In the genomic region with DNA sequence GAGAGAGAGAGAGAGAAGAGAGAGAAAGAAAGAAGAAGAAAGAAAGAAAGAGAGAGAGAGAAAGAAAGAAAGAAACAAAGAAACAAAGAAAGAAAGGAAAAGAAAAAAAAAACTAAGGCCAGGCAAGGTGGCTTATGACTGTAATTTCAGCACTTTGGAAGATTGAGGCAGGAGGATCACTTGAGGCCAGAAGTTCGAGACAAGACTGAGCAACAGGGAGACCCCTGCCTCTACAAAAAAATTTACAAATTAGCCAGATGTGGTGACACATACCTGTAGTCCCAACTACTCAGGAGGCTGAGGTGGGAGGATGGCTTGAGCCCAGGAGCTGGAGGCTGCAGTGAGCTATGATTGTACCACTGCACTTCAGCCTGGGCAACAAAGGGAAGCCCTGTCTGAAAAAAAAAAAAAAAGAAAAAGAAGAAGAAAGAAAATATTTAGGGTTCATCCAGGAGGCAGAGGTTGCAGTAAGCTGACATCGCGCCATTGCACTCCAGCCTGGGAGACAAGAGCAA, we compare ENCODE assay signal across 29 cellular contexts. TPM values are rescaled to one million over a fixed set of nuclear protein-coding genes. Genes with fewer than 3 reads are reported as not detected.
DNase-seq lines count a peak whose midpoint lies in the region; ATAC-seq and TF ChIP-seq lines count a peak whose summit lies in the region.
"Had no signal": no experiment of that assay in that cellular context is flagged by ENCODE, and none has a peak within 500 bp of the region (broad histone marks: within the 10 kb centered on the region; RNA-seq: fewer than 3 reads in every experiment).

No MANE protein-coding gene starts in this region.

- H4K20me1 ChIP-seq in SK-N-SH (ENCODE audit: insufficient read depth), result peaks cover 76% of the 10 kb centered on the region

- TF ChIP-seq POLR2A in GM18505 (IDR thresholded peaks at IDR 0.05; ENCODE audit: borderline replicate concordance, extremely low read depth, insufficient read depth, insufficient read length), result no peak

- no peak for DNase-seq in SK-N-SH
- DNase-seq in brain microvascular endothelial cell, result peak; percentile 70
- no peak for DNase-seq in fibroblast of the aortic adventitia (ENCODE audit: low read depth)
- no peak for DNase-seq in thoracic aorta (ENCODE audit: low spot score)
- no peak for DNase-seq in activated naive CD4-positive, alpha-beta T cell treated with anti-CD3 and anti-CD28 coated beads, Interleukin-2, amount 50 U/mL, for 72 hours (ENCODE audit: low spot score in 2 of 2)
- DNase-seq: activated CD4-positive, alpha-beta T cell treated with anti-CD3 and anti-CD28 coated beads for 48 hours; activated naive CD4-positive, alpha-beta T cell treated with anti-CD3 and anti-CD28 coated beads, Interleukin-2, amount 10 ng/mL, durations not matched to agents 7 days and 5 days; anterior cingulate cortex; BE2C; effector memory CD4-positive, alpha-beta T cell; esophagus squamous epithelium; GDM1; kidney; lower lobe of right lung; NCI-H1694; NCI-H524 treated with DMSO at 0.1 percent for 48 hours; posterior cingulate gyrus; sigmoid colon; T-helper 2 cell; upper lobe of left lung had no signal

- no peak for TF ChIP-seq RAD21 in SK-N-SH (IDR thresholded peaks at IDR 0.05; ENCODE audit: low read length)

- H3K27ac Mint-ChIP-seq in activated naive CD4-positive, alpha-beta T cell treated with anti-CD3 and anti-CD28 coated beads, Interleukin-2, amount 50 U/mL, for 72 hours, result peak overlapping the region in 1 of 2 donors; percentile 82
- H3K27ac Mint-ChIP-seq: activated naive CD4-positive, alpha-beta T cell treated with anti-CD3 and anti-CD28 coated beads, Interleukin-2, amount 10 ng/mL, durations not matched to agents 7 days and 5 days had no signal

- peak overlapping the region; percentile 96 for H3K4me2 ChIP-seq in SK-N-SH
- H3K4me2 ChIP-seq: KMS-11 had no signal

- no peak for TF ChIP-seq CTCF in SK-N-SH (IDR thresholded peaks at IDR 0.05)
- TF ChIP-seq CTCF in brain microvascular endothelial cell (IDR thresholded peaks at IDR 0.05; ENCODE audit: low read depth, low read length, missing control alignments), result no peak
- TF ChIP-seq CTCF in fibroblast of the aortic adventitia (IDR thresholded peaks at IDR 0.05; ENCODE audit: insufficient read depth, low read length), result no peak
- TF ChIP-seq CTCF in thoracic aorta (IDR thresholded peaks at IDR 0.05), result no peak

- POLR2A ChIA-PET in SK-N-SH (lab: Yijun Ruan, JAX), result no interaction called here

- H3K9me3 Mint-ChIP-seq in activated naive CD4-positive, alpha-beta T cell treated with anti-CD3 and anti-CD28 coated beads, Interleukin-2, amount 50 U/mL, for 72 hours, result no peaks in the 10 kb centered on the region
- H3K9me3 Mint-ChIP-seq: activated naive CD4-positive, alpha-beta T cell treated with anti-CD3 and anti-CD28 coated beads, Interleukin-2, amount 10 ng/mL, durations not matched to agents 7 days and 5 days; neural crest cell had no signal

- no peak overlapping the region for H2AFZ ChIP-seq in SK-N-SH (ENCODE audit: low read depth)

- CTCF ChIA-PET in SK-N-SH (lab: Yijun Ruan, JAX), result interaction anchor here (1.0 to 1.4 kb wide), 2 partner anchors 14 to 235 kb away, joined by 3 to 7 read pairs; no protein-coding TSS in a partner anchor

- in situ Hi-C loops in brain microvascular endothelial cell (cut with HindIII; ENCODE audit: low pct_ligation_motif_present, low sequenced_read_pairs), result no loop called here

- H3K4me3 ChIP-seq in SK-N-SH (ENCODE audit: low read depth in 2 of 2, low read length in 1 of 2), result peak overlapping the region; percentile 25 to 85; a peak in 3 of 4 replicates
- H3K4me3 ChIP-seq in brain microvascular endothelial cell (ENCODE audit: low read depth, low read length), result peak overlapping the region; percentile 62
- peak overlapping the region; percentile 35 for H3K4me3 ChIP-seq in fibroblast of the aortic adventitia (ENCODE audit: low read depth, low read length)
- H3K4me3 ChIP-seq in thoracic aorta, result peak overlapping the region; percentile 74
- H3K4me3 ChIP-seq: esophagus squamous epithelium, lower lobe of right lung, sigmoid colon had no signal

- H3K27me3 ChIP-seq in SK-N-SH (ENCODE audit: insufficient read depth) (no peaks in the 10 kb centered on the region), brain microvascular endothelial cell (replicated peaks) (no peaks in the 10 kb centered on the region), thoracic aorta (replicated peaks; ENCODE audit: insufficient read depth) (no peaks in the 10 kb centered on the region)
- H3K27me3 ChIP-seq: BE2C, esophagus squamous epithelium, sigmoid colon, upper lobe of left lung had no signal

- H3K9me3 ChIP-seq in SK-N-SH (no peaks in the 10 kb centered on the region), thoracic aorta (no peaks in the 10 kb centered on the region)
- H3K9me3 ChIP-seq: BE2C, esophagus squamous epithelium, lower lobe of right lung, sigmoid colon, upper lobe of left lung had no signal

- H3F3A ChIP-seq in SK-N-SH (replicated peaks; ENCODE audit: insufficient read depth), result peaks cover 97% of the 10 kb centered on the region

- H3K36me3 Mint-ChIP-seq in activated naive CD4-positive, alpha-beta T cell treated with anti-CD3 and anti-CD28 coated beads, Interleukin-2, amount 50 U/mL, for 72 hours, result no peaks in the 10 kb centered on the region
- H3K36me3 Mint-ChIP-seq: activated naive CD4-positive, alpha-beta T cell treated with anti-CD3 and anti-CD28 coated beads, Interleukin-2, amount 10 ng/mL, durations not matched to agents 7 days and 5 days had no signal

- no peak for TF ChIP-seq EP300 in SK-N-SH (IDR thresholded peaks at IDR 0.05; ENCODE audit: borderline replicate concordance in 1 of 2, low read depth in 1 of 2, low read length in 1 of 2)

- peaks cover 73% of the 10 kb centered on the region for H3K79me2 ChIP-seq in SK-N-SH (ENCODE audit: insufficient read depth)

- WGBS in SK-N-SH (ENCODE audit: low lambda C conversion rate), result 84% methylated on average over 3 of the region's 3 CpGs

- H3K4me1 ChIP-seq in SK-N-SH (ENCODE audit: control insufficient read depth in 1 of 2, insufficient read depth in 2 of 2, low read depth in 1 of 2, low read length in 1 of 2), result peaks cover 20 to 38% of the 10 kb centered on the region in 2 experiments; a peak in 3 of 4 replicates
- peaks cover 20 to 83% of the 10 kb centered on the region in 2 donors for H3K4me1 ChIP-seq in thoracic aorta (ENCODE audit: control insufficient read depth in 1 of 2, low read depth in 2 of 2)

- peaks cover 13 to 74% of the 10 kb centered on the region in 2 experiments for H3K36me3 ChIP-seq in SK-N-SH (replicated peaks in 1 of 2; ENCODE audit: control insufficient read depth in 1 of 2, insufficient read depth in 2 of 2, low read length in 1 of 2)
- H3K36me3 ChIP-seq in brain microvascular endothelial cell (replicated peaks), result peaks cover 71% of the 10 kb centered on the region
- peaks cover 23% of the 10 kb centered on the region for H3K36me3 ChIP-seq in thoracic aorta
- H3K36me3 ChIP-seq: BE2C had no signal

- H3K9ac ChIP-seq in SK-N-SH, result peak overlapping the region; percentile 95
- H3K9ac ChIP-seq: KMS-11 had no signal

- H3K27ac ChIP-seq in SK-N-SH (ENCODE audit: low read depth in 2 of 2, low read length in 1 of 2), result peak overlapping the region in 1 of 2 experiments; percentile 98; a peak in 2 of 4 replicates
- peak overlapping the region; percentile 97 for H3K27ac ChIP-seq in brain microvascular endothelial cell
- peak overlapping the region; percentile 93 to 95 for H3K27ac ChIP-seq in thoracic aorta
- H3K27ac ChIP-seq: 22Rv1, esophagus squamous epithelium, KMS-11, lower lobe of right lung, sigmoid colon had no signal

- no peaks in the 10 kb centered on the region for H3K9me2 ChIP-seq in SK-N-SH

- no peak for ATAC-seq in SK-N-SH treated with all-trans-retinoic acid at 6 μM for 48 hours
- ATAC-seq in thoracic aorta (ENCODE audit: insufficient number of reproducible peaks, low FRiP score, low read depth), result no peak
- no peak for ATAC-seq in GM21576 (IDR thresholded peaks at IDR 0.05; ENCODE audit: unreplicated experiment)
- ATAC-seq in GM18505 (IDR thresholded peaks at IDR 0.05; ENCODE audit: unreplicated experiment), result no peak
- ATAC-seq in activated naive CD4-positive, alpha-beta T cell treated with anti-CD3 and anti-CD28 coated beads, Interleukin-2, amount 50 U/mL, for 72 hours, result no peak
- ATAC-seq: lower lobe of right lung had no signal

RNA-seq across cellular contexts. Expression of gene SERPINE1, which starts 2.8 kb away (rescaled TPM):
- 4,174 and 5,753 TPM in 2 replicates for polyA plus RNA-seq in SK-N-SH (2012; rRNA removed)
- 2,518 and 3,426 TPM in 2 replicates for polyA plus RNA-seq in SK-N-SH (2012; cell fraction: cytosol; rRNA removed)
- 3,662 and 5,083 TPM in 2 replicates for polyA plus RNA-seq in SK-N-SH (2012; cell fraction: nucleus; rRNA removed)
- total RNA-seq in fibroblast of the aortic adventitia (ENCODE audit: low replicate concordance) (23.1 and 341 TPM in 2 replicates), thoracic aorta (1,000 to 10,000 TPM in 1 of 2 donors, 100 to 1,000 TPM in 1; 542 to 1,009 TPM)
- under 1 TPM; 0.18 to 0.27 TPM for total RNA-seq in activated naive CD4-positive, alpha-beta T cell treated with anti-CD3 and anti-CD28 coated beads, Interleukin-2, amount 50 U/mL, for 72 hours

RNA-seq across cellular contexts. Expression of gene AP1S1, which starts 24.6 kb away (rescaled TPM):
- 616 and 704 TPM in 2 replicates for polyA plus RNA-seq in SK-N-SH (2012; rRNA removed)
- polyA plus RNA-seq in SK-N-SH (2012; cell fraction: cytosol; rRNA removed), result 481 and 593 TPM in 2 replicates
- polyA plus RNA-seq in SK-N-SH (2012; cell fraction: nucleus; rRNA removed), result 340 and 390 TPM in 2 replicates
- total RNA-seq in fibroblast of the aortic adventitia (ENCODE audit: low replicate concordance) (34.9 and 77.5 TPM in 2 replicates), thoracic aorta (10 to 100 TPM; 11.9 to 33.0 TPM)
- 10 to 100 TPM; 26.3 to 48.2 TPM for total RNA-seq in activated naive CD4-positive, alpha-beta T cell treated with anti-CD3 and anti-CD28 coated beads, Interleukin-2, amount 50 U/mL, for 72 hours

RNA-seq across cellular contexts. Expression of gene VGF, which starts 35.7 kb away (rescaled TPM):
- polyA plus RNA-seq in SK-N-SH (2012; rRNA removed), result 17.4 and 54.3 TPM in 2 replicates
- polyA plus RNA-seq in SK-N-SH (2012; cell fraction: cytosol; rRNA removed), result 48.7 and 59.7 TPM in 2 replicates
- 65.5 and 96.9 TPM in 2 replicates for polyA plus RNA-seq in SK-N-SH (2012; cell fraction: nucleus; rRNA removed)
- total RNA-seq in fibroblast of the aortic adventitia (ENCODE audit: low replicate concordance) (not detected in 2 replicates), thoracic aorta (not detected)
- total RNA-seq in activated naive CD4-positive, alpha-beta T cell treated with anti-CD3 and anti-CD28 coated beads, Interleukin-2, amount 50 U/mL, for 72 hours, result not detected
- total RNA-seq: esophagus squamous epithelium had no signal

RNA-seq across cellular contexts. Expression of gene TRIM56, which starts 44.4 kb away (rescaled TPM):
- polyA plus RNA-seq in SK-N-SH (2012; rRNA removed), result 2.5 and 2.9 TPM in 2 replicates
- polyA plus RNA-seq in SK-N-SH (2012; cell fraction: cytosol; rRNA removed), result 2.4 TPM in 2 replicates
- 7.4 and 7.8 TPM in 2 replicates for polyA plus RNA-seq in SK-N-SH (2012; cell fraction: nucleus; rRNA removed)
- total RNA-seq in fibroblast of the aortic adventitia (ENCODE audit: low replicate concordance), result 10.0 and 17.2 TPM in 2 replicates
- total RNA-seq in thoracic aorta, result 10 to 100 TPM; 32.1 to 44.5 TPM
- total RNA-seq in activated naive CD4-positive, alpha-beta T cell treated with anti-CD3 and anti-CD28 coated beads, Interleukin-2, amount 50 U/mL, for 72 hours, result 10 to 100 TPM; 49.7 to 64.2 TPM

RNA-seq across cellular contexts. Expression of gene NAT16, which starts 50.4 kb away (rescaled TPM):
- 0.64 and 0.68 TPM in 2 replicates for polyA plus RNA-seq in SK-N-SH (2012; rRNA removed)
- 0.51 and 0.62 TPM in 2 replicates for polyA plus RNA-seq in SK-N-SH (2012; cell fraction: cytosol; rRNA removed)
- 3.7 and 7.0 TPM in 2 replicates for polyA plus RNA-seq in SK-N-SH (2012; cell fraction: nucleus; rRNA removed)
- total RNA-seq in fibroblast of the aortic adventitia (ENCODE audit: low replicate concordance) (not detected in 2 replicates), thoracic aorta (not detected)
- not detected for total RNA-seq in activated naive CD4-positive, alpha-beta T cell treated with anti-CD3 and anti-CD28 coated beads, Interleukin-2, amount 50 U/mL, for 72 hours
- total RNA-seq: esophagus squamous epithelium, H4, kidney, lower lobe of right lung, mucosa of gallbladder, RPMI7951, sigmoid colon, upper lobe of left lung had no signal

Comparison
In these comparisons a context has a peak if more than half of its experiments do, and no peak if none do; other contexts are left out.
1. RNA of gene SERPINE1, which starts 2.8 kb away (total RNA-seq): 542 to 1,009 TPM in thoracic aorta and 23.1 to 341 TPM in fibroblast of the aortic adventitia; 0.18 to 0.27 TPM in activated naive CD4-positive, alpha-beta T cell treated with anti-CD3 and anti-CD28 coated beads, Interleukin-2, amount 50 U/mL, for 72 hours; every median in the first group is over 10 times any median in the second.
2. Peak in every context shown above with its lines, with median percentiles within 50 percentile points of each other: H3K4me3 ChIP-seq.